Comparison of ENCODE assay signal across 1 cellular context in genomic region chr10:123183724-123184123, GRCh38.
TF ChIP-seq lines count a peak whose summit lies in the region.

No MANE protein-coding gene starts in this region.

TF ChIP-seq in K562, 482 proteins besides CTCF, POLR2A, EP300 and RAD21:
- TF ChIP-seq ZFP1 (CRISPR knock-in tag; IDR thresholded peaks at IDR 0.05): peak; percentile 74
- no peak for TF ChIP-seq HEY1 (CRISPR knock-in tag; IDR thresholded peaks at IDR 0.05; ENCODE audit: borderline replicate concordance)
